Comparison of ENCODE assay signal across 9 cellular contexts in genomic region chrX:136780738-136781137, GRCh38. TPM values are rescaled to one million over a fixed set of nuclear protein-coding genes. Genes with fewer than 3 reads are reported as not detected.
DNase-seq lines count a peak whose midpoint lies in the region; ATAC-seq and TF ChIP-seq lines count a peak whose summit lies in the region.
"Had no signal": no experiment of that assay in that cellular context is flagged by ENCODE, and none has a peak within 500 bp of the region (broad histone marks: within the 10 kb centered on the region; RNA-seq: fewer than 3 reads in every experiment).

ARHGEF6 (minus strand) TSS chrX:136780932; CDS start chrX:136780882, 50 bp downstream.

- H3K4me1 Mint-ChIP-seq in activated naive CD8-positive, alpha-beta T cell treated with anti-CD3 and anti-CD28 coated beads, Interleukin-2, amount 10 ng/mL, durations not matched to agents 7 days and 5 days: peaks cover 45% of the 10 kb centered on the region

- in situ Hi-C loops in GM13976 (cut with MboI; ENCODE audit: low sequenced_read_pairs, unreplicated experiment): no loop called here

- H3K4me3 ChIP-seq in mucosa of rectum (ENCODE audit: low read length in 2 of 2) (peak within 1 kb of the TSS; percentile 40 to 53), thyroid gland (replicated peaks in 1 of 3) (no peak within 1 kb of the TSS)

- TF ChIP-seq CTCF in thyroid gland (IDR thresholded peaks at IDR 0.05) (no peak), GM13976 (IDR thresholded peaks at IDR 0.05; ENCODE audit: borderline replicate concordance, control extremely low read depth, extremely low read depth, insufficient read depth, missing control alignments) (no peak)

- 45 to 55% methylated on average over 10 of the region's 10 CpGs for WGBS in thyroid gland, 2 donors

- peaks cover 16% of the 10 kb centered on the region for H3K36me3 Mint-ChIP-seq in activated naive CD8-positive, alpha-beta T cell treated with anti-CD3 and anti-CD28 coated beads, Interleukin-2, amount 10 ng/mL, durations not matched to agents 7 days and 5 days

- H3K9me3 Mint-ChIP-seq in activated naive CD8-positive, alpha-beta T cell treated with anti-CD3 and anti-CD28 coated beads, Interleukin-2, amount 10 ng/mL, durations not matched to agents 7 days and 5 days: no peaks in the 10 kb centered on the region

- TF ChIP-seq POLR2A in thyroid gland (IDR thresholded peaks at IDR 0.05): no peak

- peak; percentile 27 for DNase-seq in NK-92 treated with Interleukin-12 subunit alpha and Interleukin-12 subunit beta, amount 100 ng/mL, for 24 hours (lab: John Stamatoyannopoulos, UW)
- no peak for DNase-seq in NK-92 (lab: John Stamatoyannopoulos, UW; ENCODE audit: unreplicated experiment)
- peak; percentile 50 for DNase-seq in M059J (ENCODE audit: low read depth)
- no peak for DNase-seq in activated naive CD8-positive, alpha-beta T cell treated with anti-CD3 and anti-CD28 coated beads, Interleukin-2, amount 10 ng/mL, durations not matched to agents 7 days and 5 days
- DNase-seq in thyroid gland: no peak
- DNase-seq in GM13976 (ENCODE audit: low spot score): no peak
- no peak for DNase-seq in RPMI8226

- no peaks in the 10 kb centered on the region for H3K27me3 ChIP-seq in mucosa of rectum (ENCODE audit: control insufficient read depth in 2 of 2, insufficient read depth in 2 of 2, low read length in 2 of 2)
- no peaks in the 10 kb centered on the region for H3K27me3 ChIP-seq in thyroid gland

- intact Hi-C loops in thyroid gland (cut with DNase I): no loop called here

- peak within 1 kb of the TSS; percentile 78 for H3K4me3 Mint-ChIP-seq in activated naive CD8-positive, alpha-beta T cell treated with anti-CD3 and anti-CD28 coated beads, Interleukin-2, amount 10 ng/mL, durations not matched to agents 7 days and 5 days

- H3K27ac ChIP-seq in mucosa of rectum (ENCODE audit: low read depth in 2 of 2, low read length in 2 of 2) (peak within 1 kb of the TSS; percentile 26 to 34), thyroid gland (no peak within 1 kb of the TSS)
- H3K27ac ChIP-seq: C4-2B had no signal

- H3K27me3 Mint-ChIP-seq in activated naive CD8-positive, alpha-beta T cell treated with anti-CD3 and anti-CD28 coated beads, Interleukin-2, amount 10 ng/mL, durations not matched to agents 7 days and 5 days: no peaks in the 10 kb centered on the region

- no peaks in the 10 kb centered on the region for H3K36me3 ChIP-seq in mucosa of rectum (ENCODE audit: control insufficient read depth in 2 of 2, insufficient read depth in 2 of 2, low read length in 2 of 2)
- no peaks in the 10 kb centered on the region for H3K36me3 ChIP-seq in thyroid gland

- peak; percentile 76 for ATAC-seq in activated naive CD8-positive, alpha-beta T cell treated with anti-CD3 and anti-CD28 coated beads, Interleukin-2, amount 10 ng/mL, durations not matched to agents 7 days and 5 days (ENCODE audit: low read depth)

- H3K27ac Mint-ChIP-seq in activated naive CD8-positive, alpha-beta T cell treated with anti-CD3 and anti-CD28 coated beads, Interleukin-2, amount 10 ng/mL, durations not matched to agents 7 days and 5 days: peak within 1 kb of the TSS; percentile 94

- POLR2A ChIA-PET in activated naive CD8-positive, alpha-beta T cell treated with anti-CD3 and anti-CD28 coated beads, Interleukin-2, amount 10 ng/mL, durations not matched to agents 7 days and 5 days (lab: Charles Lee): interaction anchor here (3.1 to 4.0 kb wide), 2 partner anchors 13 to 100 kb away, joined by 24 to 26 read pairs; partner anchors contain the start of gene RBMX

- H3K4me1 ChIP-seq in mucosa of rectum (ENCODE audit: control insufficient read depth in 2 of 2, insufficient read depth in 2 of 2, low read length in 2 of 2): no peaks in the 10 kb centered on the region
- H3K4me1 ChIP-seq in thyroid gland: no peaks in the 10 kb centered on the region

- no peaks in the 10 kb centered on the region for H3K9me3 ChIP-seq in mucosa of rectum (ENCODE audit: control insufficient read depth in 2 of 2, low read length in 2 of 2)
- no peaks in the 10 kb centered on the region for H3K9me3 ChIP-seq in thyroid gland

- H3K9ac ChIP-seq in mucosa of rectum (ENCODE audit: low read depth in 1 of 2, low read length in 2 of 2): peak within 1 kb of the TSS in 1 of 2 donors; percentile 28

RNA-seq across cellular contexts. Expression of gene ARHGEF6, which starts in this region (rescaled TPM):
- 12.5 and 18.0 TPM in 2 replicates for total RNA-seq in M059J (2014; rRNA removed; shearing (Covaris generic))
- 10 to 100 TPM; 85.0 to 87.1 TPM for total RNA-seq in activated naive CD8-positive, alpha-beta T cell treated with anti-CD3 and anti-CD28 coated beads, Interleukin-2, amount 10 ng/mL, durations not matched to agents 7 days and 5 days
- 10 to 100 TPM in 1 of 4 donors, 1 to 10 TPM in 3; 3.5 to 12.0 (median 6.4) TPM for total RNA-seq in thyroid gland

Comparison
In these comparisons a context has a peak if more than half of its experiments do, and no peak if none do; other contexts are left out.
1. DNase-seq: peak in NK-92 treated with Interleukin-12 subunit alpha and Interleukin-12 subunit beta, amount 100 ng/mL, for 24 hours (single experiment) and M059J (single experiment); none in NK-92 (single experiment), activated naive CD8-positive, alpha-beta T cell treated with anti-CD3 and anti-CD28 coated beads, Interleukin-2, amount 10 ng/mL, durations not matched to agents 7 days and 5 days (single experiment), thyroid gland (0 of 2), GM13976 (single experiment) and RPMI8226 (single experiment).
2. H3K27ac ChIP-seq: peak in mucosa of rectum (2 of 2); none in thyroid gland (0 of 3).
3. H3K4me3 ChIP-seq: peak in mucosa of rectum (2 of 2); none in thyroid gland (0 of 3).